1 cellular context compared by ENCODE assay signal in the genomic region with DNA sequence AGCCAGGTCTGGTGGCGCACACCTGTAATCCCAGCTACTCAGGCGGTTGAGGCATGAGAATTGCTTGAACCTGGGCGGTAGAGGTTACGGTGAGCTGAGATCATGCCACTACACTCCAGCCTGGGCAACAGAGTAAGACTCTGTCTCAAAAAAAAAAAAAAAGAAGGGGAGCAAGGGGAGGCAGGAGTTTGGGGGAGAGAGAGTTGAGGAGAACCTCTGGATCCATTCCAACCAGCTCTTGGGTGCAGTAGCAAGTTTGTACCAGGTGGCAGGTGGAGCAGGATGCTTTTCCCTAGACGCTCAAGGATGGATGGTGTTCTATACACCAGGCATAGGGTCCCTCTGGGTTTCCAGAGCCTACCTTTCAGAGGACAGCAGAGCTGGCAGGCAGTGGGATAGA.
TF ChIP-seq lines count a peak whose summit lies in the region.

No MANE protein-coding gene starts in this region.

TF ChIP-seq in K562, 482 proteins besides CTCF, POLR2A, EP300 and RAD21 (continued from another document and continues in another):
- TF ChIP-seq ZC3H4 (CRISPR knock-in tag; IDR thresholded peaks at IDR 0.05; ENCODE audit: borderline replicate concordance) (no peak), RBBP5 (IDR thresholded peaks at IDR 0.05; ENCODE audit: borderline replicate concordance, insufficient read depth, low read length, poor library complexity, severe bottlenecking) (peak; percentile 45), CHD1 (IDR thresholded peaks at IDR 0.05; ENCODE audit: low read length) (peak; percentile 21), ZNF253 (CRISPR knock-in tag; conservative IDR thresholded peaks at IDR 0.05) (no peak), CSDE1 (IDR thresholded peaks at IDR 0.05) (no peak), BRCA1 (IDR thresholded peaks at IDR 0.05) (no peak), BRCA1 (CRISPR knock-in tag; IDR thresholded peaks at IDR 0.05) (no peak), HDAC1 (IDR thresholded peaks at IDR 0.05) (peak in 1 of 2 experiments; percentile 52; a peak in 2 of 4 replicates), LARP7 (IDR thresholded peaks at IDR 0.05) (peak; percentile 94), ZNF197 (CRISPR knock-in tag; IDR thresholded peaks at IDR 0.05; ENCODE audit: low read depth) (no peak), RBM17 (IDR thresholded peaks at IDR 0.05; ENCODE audit: borderline replicate concordance, low read depth, low read length) (no peak), FOXK1 (CRISPR knock-in tag; IDR thresholded peaks at IDR 0.05; ENCODE audit: borderline replicate concordance) (no peak), GATA2 (CRISPR knock-in tag; IDR thresholded peaks at IDR 0.05) (no peak), ZBTB1 (CRISPR knock-in tag; IDR thresholded peaks at IDR 0.05; ENCODE audit: borderline replicate concordance, low read depth) (no peak), KLF16 (IDR thresholded peaks at IDR 0.05) (no peak), HLTF (IDR thresholded peaks at IDR 0.05) (0 out of 2 replicates have a peak, but pooled peaks have one; percentile 16), BRD9 (IDR thresholded peaks at IDR 0.05; ENCODE audit: low read depth, partially characterized antibody) (peak; percentile 44), CTBP1 (IDR thresholded peaks at IDR 0.05; ENCODE audit: borderline replicate concordance) (peak; percentile 41; the same call in 1 of the 2 replicates), SAFB (IDR thresholded peaks at IDR 0.05; ENCODE audit: borderline replicate concordance, low read depth, low read length) (no peak), HNRNPH1 (optimal IDR thresholded peaks at IDR 0.05; ENCODE audit: low read depth, low read length) (no peak), RB1 (IDR thresholded peaks at IDR 0.05; ENCODE audit: low read depth) (no peak), ZFX (CRISPR knock-in tag; IDR thresholded peaks at IDR 0.05) (no peak), DMBX1 (CRISPR knock-in tag; IDR thresholded peaks at IDR 0.05; ENCODE audit: borderline replicate concordance) (no peak), ZBTB17 (CRISPR knock-in tag; IDR thresholded peaks at IDR 0.05) (no peak), SMAD3 (CRISPR knock-in tag; conservative IDR thresholded peaks at IDR 0.05) (no peak), FOSL1 (tag; conservative IDR thresholded peaks at IDR 0.05) (no peak), NUFIP1 (IDR thresholded peaks at IDR 0.05; ENCODE audit: partially characterized antibody) (no peak), JUND (IDR thresholded peaks at IDR 0.05; ENCODE audit: borderline replicate concordance, low read depth, low read length) (no peak), JUND (tag; IDR thresholded peaks at IDR 0.05; ENCODE audit: borderline replicate concordance, low read depth, low read length) (no peak), KLF1 (tag; IDR thresholded peaks at IDR 0.05) (no peak), CEBPB (tag; IDR thresholded peaks at IDR 0.05) (no peak), ZNF212 (CRISPR knock-in tag; IDR thresholded peaks at IDR 0.05) (no peak), GABPB2 (CRISPR knock-in tag; conservative IDR thresholded peaks at IDR 0.05) (no peak), NR4A1 (CRISPR knock-in tag; IDR thresholded peaks at IDR 0.05) (no peak), NR4A1 (tag; IDR thresholded peaks at IDR 0.05) (no peak), PML (IDR thresholded peaks at IDR 0.05; ENCODE audit: low read length) (no peak), JUN (IDR thresholded peaks at IDR 0.05; ENCODE audit: borderline replicate concordance, low read depth, low read length) (no peak), JUN (CRISPR knock-in tag; IDR thresholded peaks at IDR 0.05; ENCODE audit: borderline replicate concordance) (no peak), MTA1 (IDR thresholded peaks at IDR 0.05; ENCODE audit: borderline replicate concordance) (peak; percentile 26; the same call in 1 of the 2 replicates), ZNF282 (CRISPR knock-in tag; IDR thresholded peaks at IDR 0.05) (no peak), GTF2A2 (tag; IDR thresholded peaks at IDR 0.05) (no peak), ZNF274 (IDR thresholded peaks at IDR 0.05; ENCODE audit: borderline replicate concordance, low read depth, low read length) (no peak), SMARCA4 (IDR thresholded peaks at IDR 0.05) (0 out of 2 replicates have a peak, but pooled peaks have one; percentile 25), NR1H2 (CRISPR knock-in tag; IDR thresholded peaks at IDR 0.05) (no peak), FOS (IDR thresholded peaks at IDR 0.05; ENCODE audit: extremely low read depth, insufficient read length) (no peak), ZNF165 (CRISPR knock-in tag; IDR thresholded peaks at IDR 0.05; ENCODE audit: borderline replicate concordance) (no peak), KDM2B (CRISPR knock-in tag; IDR thresholded peaks at IDR 0.05) (no peak), SIN3A (IDR thresholded peaks at IDR 0.05; ENCODE audit: borderline replicate concordance in 2 of 2, control insufficient read depth in 1 of 2, low read depth in 2 of 2, low read length in 2 of 2) (peak in 1 of 2 experiments; percentile 56; a peak in 1 of 4 replicates), ZNF12 (CRISPR knock-in tag; IDR thresholded peaks at IDR 0.05) (no peak), CBFA2T2 (conservative IDR thresholded peaks at IDR 0.05) (no peak), EHMT2 (IDR thresholded peaks at IDR 0.05) (no peak), PPARD (CRISPR knock-in tag; IDR thresholded peaks at IDR 0.05) (no peak), SMARCC2 (IDR thresholded peaks at IDR 0.05; ENCODE audit: low read depth) (no peak), PHF20 (IDR thresholded peaks at IDR 0.05; ENCODE audit: partially characterized antibody) (no peak), ZNF24 (IDR thresholded peaks at IDR 0.05) (no peak), ZNF717 (CRISPR knock-in tag; IDR thresholded peaks at IDR 0.05) (no peak), ARID1B (IDR thresholded peaks at IDR 0.05) (no peak), CREBBP (IDR thresholded peaks at IDR 0.05; ENCODE audit: low read depth, low read length) (no peak)
- TF ChIP-seq, protein P1, sequence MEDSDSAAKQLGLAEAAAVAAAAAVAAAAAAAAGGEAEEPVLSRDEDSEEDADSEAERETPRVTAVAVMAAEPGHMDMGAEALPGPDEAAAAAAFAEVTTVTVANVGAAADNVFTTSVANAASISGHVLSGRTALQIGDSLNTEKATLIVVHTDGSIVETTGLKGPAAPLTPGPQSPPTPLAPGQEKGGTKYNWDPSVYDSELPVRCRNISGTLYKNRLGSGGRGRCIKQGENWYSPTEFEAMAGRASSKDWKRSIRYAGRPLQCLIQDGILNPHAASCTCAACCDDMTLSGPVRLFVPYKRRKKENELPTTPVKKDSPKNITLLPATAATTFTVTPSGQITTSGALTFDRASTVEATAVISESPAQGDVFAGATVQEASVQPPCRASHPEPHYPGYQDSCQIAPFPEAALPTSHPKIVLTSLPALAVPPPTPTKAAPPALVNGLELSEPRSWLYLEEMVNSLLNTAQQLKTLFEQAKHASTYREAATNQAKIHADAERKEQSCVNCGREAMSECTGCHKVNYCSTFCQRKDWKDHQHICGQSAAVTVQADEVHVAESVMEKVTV (CRISPR knock-in tag; IDR thresholded peaks at IDR 0.05), result no peak
- TF ChIP-seq, protein P2, sequence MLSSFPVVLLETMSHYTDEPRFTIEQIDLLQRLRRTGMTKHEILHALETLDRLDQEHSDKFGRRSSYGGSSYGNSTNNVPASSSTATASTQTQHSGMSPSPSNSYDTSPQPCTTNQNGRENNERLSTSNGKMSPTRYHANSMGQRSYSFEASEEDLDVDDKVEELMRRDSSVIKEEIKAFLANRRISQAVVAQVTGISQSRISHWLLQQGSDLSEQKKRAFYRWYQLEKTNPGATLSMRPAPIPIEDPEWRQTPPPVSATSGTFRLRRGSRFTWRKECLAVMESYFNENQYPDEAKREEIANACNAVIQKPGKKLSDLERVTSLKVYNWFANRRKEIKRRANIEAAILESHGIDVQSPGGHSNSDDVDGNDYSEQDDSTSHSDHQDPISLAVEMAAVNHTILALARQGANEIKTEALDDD (IDR thresholded peaks at IDR 0.05), result no peak
- TF ChIP-seq, protein P3, sequence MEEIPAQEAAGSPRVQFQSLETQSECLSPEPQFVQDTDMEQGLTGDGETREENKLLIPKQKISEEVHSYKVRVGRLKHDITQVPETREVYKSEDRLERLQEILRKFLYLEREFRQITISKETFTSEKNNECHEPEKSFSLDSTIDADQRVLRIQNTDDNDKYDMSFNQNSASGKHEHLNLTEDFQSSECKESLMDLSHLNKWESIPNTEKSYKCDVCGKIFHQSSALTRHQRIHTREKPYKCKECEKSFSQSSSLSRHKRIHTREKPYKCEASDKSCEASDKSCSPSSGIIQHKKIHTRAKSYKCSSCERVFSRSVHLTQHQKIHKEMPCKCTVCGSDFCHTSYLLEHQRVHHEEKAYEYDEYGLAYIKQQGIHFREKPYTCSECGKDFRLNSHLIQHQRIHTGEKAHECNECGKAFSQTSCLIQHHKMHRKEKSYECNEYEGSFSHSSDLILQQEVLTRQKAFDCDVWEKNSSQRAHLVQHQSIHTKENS (CRISPR knock-in tag; IDR thresholded peaks at IDR 0.05), result no peak
- TF ChIP-seq, protein P4, sequence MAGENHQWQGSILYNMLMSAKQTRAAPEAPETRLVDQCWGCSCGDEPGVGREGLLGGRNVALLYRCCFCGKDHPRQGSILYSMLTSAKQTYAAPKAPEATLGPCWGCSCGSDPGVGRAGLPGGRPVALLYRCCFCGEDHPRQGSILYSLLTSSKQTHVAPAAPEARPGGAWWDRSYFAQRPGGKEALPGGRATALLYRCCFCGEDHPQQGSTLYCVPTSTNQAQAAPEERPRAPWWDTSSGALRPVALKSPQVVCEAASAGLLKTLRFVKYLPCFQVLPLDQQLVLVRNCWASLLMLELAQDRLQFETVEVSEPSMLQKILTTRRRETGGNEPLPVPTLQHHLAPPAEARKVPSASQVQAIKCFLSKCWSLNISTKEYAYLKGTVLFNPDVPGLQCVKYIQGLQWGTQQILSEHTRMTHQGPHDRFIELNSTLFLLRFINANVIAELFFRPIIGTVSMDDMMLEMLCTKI (IDR thresholded peaks at IDR 0.05; ENCODE audit: partially characterized antibody), result no peak
- TF ChIP-seq, protein P5, sequence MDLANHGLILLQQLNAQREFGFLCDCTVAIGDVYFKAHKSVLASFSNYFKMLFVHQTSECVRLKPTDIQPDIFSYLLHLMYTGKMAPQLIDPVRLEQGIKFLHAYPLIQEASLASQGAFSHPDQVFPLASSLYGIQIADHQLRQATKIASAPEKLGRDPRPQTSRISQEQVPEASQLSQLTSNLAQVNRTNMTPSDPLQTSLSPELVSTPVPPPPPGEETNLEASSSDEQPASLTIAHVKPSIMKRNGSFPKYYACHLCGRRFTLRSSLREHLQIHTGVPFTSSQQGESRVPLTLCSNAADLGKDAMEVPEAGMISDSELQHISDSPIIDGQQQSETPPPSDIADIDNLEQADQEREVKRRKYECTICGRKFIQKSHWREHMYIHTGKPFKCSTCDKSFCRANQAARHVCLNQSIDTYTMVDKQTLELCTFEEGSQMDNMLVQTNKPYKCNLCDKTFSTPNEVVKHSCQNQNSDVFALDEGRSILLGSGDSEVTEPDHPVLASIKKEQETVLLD (IDR thresholded peaks at IDR 0.05), result 0 out of 2 replicates have a peak, but pooled peaks have one; percentile 19
- TF ChIP-seq, protein P6, sequence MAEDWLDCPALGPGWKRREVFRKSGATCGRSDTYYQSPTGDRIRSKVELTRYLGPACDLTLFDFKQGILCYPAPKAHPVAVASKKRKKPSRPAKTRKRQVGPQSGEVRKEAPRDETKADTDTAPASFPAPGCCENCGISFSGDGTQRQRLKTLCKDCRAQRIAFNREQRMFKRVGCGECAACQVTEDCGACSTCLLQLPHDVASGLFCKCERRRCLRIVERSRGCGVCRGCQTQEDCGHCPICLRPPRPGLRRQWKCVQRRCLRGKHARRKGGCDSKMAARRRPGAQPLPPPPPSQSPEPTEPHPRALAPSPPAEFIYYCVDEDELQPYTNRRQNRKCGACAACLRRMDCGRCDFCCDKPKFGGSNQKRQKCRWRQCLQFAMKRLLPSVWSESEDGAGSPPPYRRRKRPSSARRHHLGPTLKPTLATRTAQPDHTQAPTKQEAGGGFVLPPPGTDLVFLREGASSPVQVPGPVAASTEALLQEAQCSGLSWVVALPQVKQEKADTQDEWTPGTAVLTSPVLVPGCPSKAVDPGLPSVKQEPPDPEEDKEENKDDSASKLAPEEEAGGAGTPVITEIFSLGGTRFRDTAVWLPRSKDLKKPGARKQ (CRISPR knock-in tag; IDR thresholded peaks at IDR 0.05), result no peak
- TF ChIP-seq, protein P7, sequence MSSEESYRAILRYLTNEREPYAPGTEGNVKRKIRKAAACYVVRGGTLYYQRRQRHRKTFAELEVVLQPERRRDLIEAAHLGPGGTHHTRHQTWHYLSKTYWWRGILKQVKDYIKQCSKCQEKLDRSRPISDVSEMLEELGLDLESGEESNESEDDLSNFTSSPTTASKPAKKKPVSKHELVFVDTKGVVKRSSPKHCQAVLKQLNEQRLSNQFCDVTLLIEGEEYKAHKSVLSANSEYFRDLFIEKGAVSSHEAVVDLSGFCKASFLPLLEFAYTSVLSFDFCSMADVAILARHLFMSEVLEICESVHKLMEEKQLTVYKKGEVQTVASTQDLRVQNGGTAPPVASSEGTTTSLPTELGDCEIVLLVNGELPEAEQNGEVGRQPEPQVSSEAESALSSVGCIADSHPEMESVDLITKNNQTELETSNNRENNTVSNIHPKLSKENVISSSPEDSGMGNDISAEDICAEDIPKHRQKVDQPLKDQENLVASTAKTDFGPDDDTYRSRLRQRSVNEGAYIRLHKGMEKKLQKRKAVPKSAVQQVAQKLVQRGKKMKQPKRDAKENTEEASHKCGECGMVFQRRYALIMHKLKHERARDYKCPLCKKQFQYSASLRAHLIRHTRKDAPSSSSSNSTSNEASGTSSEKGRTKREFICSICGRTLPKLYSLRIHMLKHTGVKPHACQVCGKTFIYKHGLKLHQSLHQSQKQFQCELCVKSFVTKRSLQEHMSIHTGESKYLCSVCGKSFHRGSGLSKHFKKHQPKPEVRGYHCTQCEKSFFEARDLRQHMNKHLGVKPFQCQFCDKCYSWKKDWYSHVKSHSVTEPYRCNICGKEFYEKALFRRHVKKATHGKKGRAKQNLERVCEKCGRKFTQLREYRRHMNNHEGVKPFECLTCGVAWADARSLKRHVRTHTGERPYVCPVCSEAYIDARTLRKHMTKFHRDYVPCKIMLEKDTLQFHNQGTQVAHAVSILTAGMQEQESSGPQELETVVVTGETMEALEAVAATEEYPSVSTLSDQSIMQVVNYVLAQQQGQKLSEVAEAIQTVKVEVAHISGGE (CRISPR knock-in tag; IDR thresholded peaks at IDR 0.05), result no peak
- TF ChIP-seq, protein P8, sequence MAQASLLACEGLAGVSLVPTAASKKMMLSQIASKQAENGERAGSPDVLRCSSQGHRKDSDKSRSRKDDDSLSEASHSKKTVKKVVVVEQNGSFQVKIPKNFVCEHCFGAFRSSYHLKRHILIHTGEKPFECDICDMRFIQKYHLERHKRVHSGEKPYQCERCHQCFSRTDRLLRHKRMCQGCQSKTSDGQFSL (CRISPR knock-in tag; IDR thresholded peaks at IDR 0.05), result no peak
- TF ChIP-seq, protein P8 (tag; IDR thresholded peaks at IDR 0.05), result no peak
- TF ChIP-seq, protein P9, sequence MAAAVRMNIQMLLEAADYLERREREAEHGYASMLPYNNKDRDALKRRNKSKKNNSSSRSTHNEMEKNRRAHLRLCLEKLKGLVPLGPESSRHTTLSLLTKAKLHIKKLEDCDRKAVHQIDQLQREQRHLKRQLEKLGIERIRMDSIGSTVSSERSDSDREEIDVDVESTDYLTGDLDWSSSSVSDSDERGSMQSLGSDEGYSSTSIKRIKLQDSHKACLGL (CRISPR knock-in tag; IDR thresholded peaks at IDR 0.05; ENCODE audit: borderline replicate concordance, poor library complexity, severe bottlenecking), result no peak
